Comparison of ENCODE assay signal across 8 cellular contexts in the genomic region with DNA sequence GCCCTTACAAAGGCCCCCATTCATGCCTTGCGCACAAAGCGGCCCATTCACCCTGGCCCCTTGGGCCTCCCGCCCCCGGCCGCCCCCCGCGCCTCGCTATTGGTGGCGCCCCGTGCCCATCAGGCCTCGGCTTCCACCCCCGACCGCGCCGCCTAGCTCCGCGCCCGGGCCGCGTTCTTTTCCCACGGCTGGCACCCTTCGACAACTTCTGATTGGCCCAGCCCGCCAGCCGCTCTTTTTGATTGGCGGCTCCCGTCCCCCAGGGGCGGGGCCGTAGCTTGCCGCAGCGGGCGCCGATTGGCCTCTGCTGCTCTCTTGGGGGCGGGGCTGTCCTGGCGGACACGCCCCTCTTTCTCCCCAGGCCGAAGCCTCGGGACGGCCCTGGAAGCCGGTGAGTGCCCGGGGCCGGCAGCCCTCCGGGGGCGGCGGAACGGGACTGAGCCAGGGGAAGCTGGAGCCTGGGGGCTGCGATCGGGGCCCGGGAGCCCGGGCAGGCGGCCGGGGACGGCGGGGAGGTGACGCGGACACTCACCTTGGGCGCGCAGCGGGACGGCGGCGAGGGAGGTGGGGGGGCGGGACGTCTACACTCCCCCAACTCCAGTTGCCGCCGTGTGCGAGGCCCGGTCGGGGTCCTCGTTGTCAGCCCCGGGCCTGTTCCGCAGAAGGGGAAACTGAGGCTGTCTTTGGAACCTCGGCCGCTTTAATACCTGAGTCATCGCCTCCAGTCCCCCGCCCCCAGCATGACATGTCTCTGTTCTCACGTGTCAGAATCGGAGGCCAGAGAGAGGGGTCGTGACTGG. TPM values are rescaled to one million over a fixed set of nuclear protein-coding genes. Genes with fewer than 3 reads are reported as not detected.
DNase-seq lines count a peak whose midpoint lies in the region; ATAC-seq and TF ChIP-seq lines count a peak whose summit lies in the region.

Gene MYH14, plus strand, starts transcription at position 342 of the 800 bp plus-strand sequence. CDS start 6,744 bp downstream, outside the sequence.

- peak; percentile 59 to 60 for ATAC-seq in stimulated activated naive B cell treated with anti-CD40 and anti-IgM and Interleukin-4, amounts not matched to agents 10 μg/mL and 1 μg/mL and 100 μg/mL, for 72 hours (replicated peaks)
- ATAC-seq in GM21737 (IDR thresholded peaks at IDR 0.05; ENCODE audit: unreplicated experiment) (no peak), HG03175 (IDR thresholded peaks at IDR 0.05; ENCODE audit: unreplicated experiment) (no peak)

- no peak for TF ChIP-seq RAD21 in liver (IDR thresholded peaks at IDR 0.05)

- in situ Hi-C loops in GM23248 (cut with MboI): no loop called here

- H3K36me3 ChIP-seq in GM23248 (ENCODE audit: low read depth): no peaks in the 10 kb centered on the region
- H3K36me3 ChIP-seq in liver (ENCODE audit: control insufficient read depth in 4 of 4, insufficient read depth in 3 of 4, low read depth in 1 of 4, low read length in 3 of 4): no peaks in the 10 kb centered on the region

- peak; percentile 63 for DNase-seq in GM23248
- peak; percentile 90 for DNase-seq in NCI-H2227 treated with DMSO at 0.1 percent for 48 hours (lab: John Stamatoyannopoulos, UW)
- peak; percentile 64 for DNase-seq in cortex of kidney (lab: John Stamatoyannopoulos, UW)
- DNase-seq in stimulated activated naive B cell treated with anti-CD40 and anti-IgM and Interleukin-4, amounts not matched to agents 10 μg/mL and 1 μg/mL and 100 μg/mL, for 72 hours: peak; percentile 17
- no peak for DNase-seq in amniotic stem cell (lab: John Stamatoyannopoulos, UW)

- no peaks in the 10 kb centered on the region for H3K79me2 ChIP-seq in GM23248 (ENCODE audit: insufficient read depth)

- peaks cover 32% of the 10 kb centered on the region for H3K27me3 ChIP-seq in GM23248 (replicated peaks; ENCODE audit: insufficient read depth)
- H3K27me3 ChIP-seq in liver (ENCODE audit: control insufficient read depth in 4 of 4, insufficient read depth in 4 of 4, low read length in 3 of 4): peaks cover 0 to 2% (median 0%) of the 10 kb centered on the region in 4 donors

- H3K4me3 ChIP-seq in GM23248 (no peak within 1 kb of the TSS), liver (ENCODE audit: low read depth in 1 of 3, low read length in 3 of 3) (peak within 1 kb of the TSS; percentile 57 to 86 (median 77))

- H3K4me3 Mint-ChIP-seq in stimulated activated naive B cell treated with anti-CD40 and anti-IgM and Interleukin-4, amounts not matched to agents 10 μg/mL and 1 μg/mL and 100 μg/mL, for 72 hours: no peak within 1 kb of the TSS

- H3K9ac ChIP-seq in GM23248 (no peak within 1 kb of the TSS), liver (ENCODE audit: low read depth in 1 of 2, low read length in 2 of 2) (peak within 1 kb of the TSS; percentile 20 to 32)

- H3K27ac Mint-ChIP-seq in stimulated activated naive B cell treated with anti-CD40 and anti-IgM and Interleukin-4, amounts not matched to agents 10 μg/mL and 1 μg/mL and 100 μg/mL, for 72 hours: no peak within 1 kb of the TSS

- no peaks in the 10 kb centered on the region for H3F3A ChIP-seq in GM23248 (ENCODE audit: insufficient read depth)

- no peak within 1 kb of the TSS for H3K27ac ChIP-seq in GM23248
- peak within 1 kb of the TSS; percentile 85 to 94 for H3K27ac ChIP-seq in liver (ENCODE audit: low read depth in 1 of 2, low read length in 2 of 2)

- H3K9me3 ChIP-seq in GM23248 (ENCODE audit: low read depth): no peaks in the 10 kb centered on the region
- no peaks in the 10 kb centered on the region for H3K9me3 ChIP-seq in liver (ENCODE audit: control insufficient read depth in 4 of 4, low read length in 3 of 4)

- no peaks in the 10 kb centered on the region for H4K20me1 ChIP-seq in GM23248 (ENCODE audit: insufficient read depth)

- TF ChIP-seq CTCF in liver (IDR thresholded peaks at IDR 0.05; ENCODE audit: low read depth, low read length, missing input control): no peak

- peaks cover 38 to 75% of the 10 kb centered on the region in 2 donors for H3K27me3 Mint-ChIP-seq in stimulated activated naive B cell treated with anti-CD40 and anti-IgM and Interleukin-4, amounts not matched to agents 10 μg/mL and 1 μg/mL and 100 μg/mL, for 72 hours

- H3K9me3 Mint-ChIP-seq in stimulated activated naive B cell treated with anti-CD40 and anti-IgM and Interleukin-4, amounts not matched to agents 10 μg/mL and 1 μg/mL and 100 μg/mL, for 72 hours: peaks cover 0 to 3% of the 10 kb centered on the region in 2 donors

- no peaks in the 10 kb centered on the region for H3K9me2 ChIP-seq in GM23248 (ENCODE audit: insufficient read depth)

- 6 to 9% methylated on average over 45 to 76 of the region's 78 CpGs for WGBS in GM23248 (ENCODE audit: low coverage in 1 of 2, low lambda C conversion rate in 2 of 2, missing lambda C conversion rate in 2 of 2), 2 experiments
- WGBS in liver: 4% methylated on average over 78 of the region's 78 CpGs

- no peak within 1 kb of the TSS for H3K4me2 ChIP-seq in GM23248 (ENCODE audit: unreplicated experiment)

- H3K4me1 Mint-ChIP-seq in stimulated activated naive B cell treated with anti-CD40 and anti-IgM and Interleukin-4, amounts not matched to agents 10 μg/mL and 1 μg/mL and 100 μg/mL, for 72 hours: peaks cover 0 to 6% of the 10 kb centered on the region in 2 donors

- H3K36me3 Mint-ChIP-seq in stimulated activated naive B cell treated with anti-CD40 and anti-IgM and Interleukin-4, amounts not matched to agents 10 μg/mL and 1 μg/mL and 100 μg/mL, for 72 hours: peaks cover 2 to 5% of the 10 kb centered on the region in 2 donors

- H3K4me1 ChIP-seq in GM23248 (ENCODE audit: insufficient read depth) (no peaks in the 10 kb centered on the region), liver (ENCODE audit: control insufficient read depth in 4 of 4, insufficient read depth in 4 of 4, low read length in 3 of 4) (peaks cover 9 to 30% (median 25%) of the 10 kb centered on the region in 4 donors)

- H2AFZ ChIP-seq in GM23248: no peak within 1 kb of the TSS

TF ChIP-seq in liver, 16 proteins besides CTCF, POLR2A, EP300 and RAD21:
- TF ChIP-seq JUND (IDR thresholded peaks at IDR 0.05) (no peak), SP1 (IDR thresholded peaks at IDR 0.05) (peak; percentile 88), FOXA1 (IDR thresholded peaks at IDR 0.05) (no peak), FOXA2 (IDR thresholded peaks at IDR 0.05) (no peak)
TF ChIP-seq in liver: peak in this region for 1.

RNA-seq across cellular contexts. Expression of gene MYH14, which starts in this region (rescaled TPM):
- not detected in 2 replicates for total RNA-seq in GM23248 (2014; rRNA removed; shearing (Covaris generic))
- polyA plus RNA-seq in GM23248 (2016; fragmentation: Nextera tagmentation; extraction: Ambion mirVana) (not detected in 2 replicates), liver (10 to 100 TPM; 23.4 to 37.5 TPM)
- total RNA-seq in liver: 10 to 100 TPM; 12.4 to 27.7 TPM

Comparison
In these comparisons a context has a peak if more than half of its experiments do, and no peak if none do; other contexts are left out.
1. RNA of gene MYH14 (total RNA-seq): 12.4 to 27.7 TPM in liver; not detected in GM23248; every median in the first group is over 10 times any median in the second.
2. RNA of gene MYH14 (polyA plus RNA-seq): 23.4 to 37.5 TPM in liver; not detected in GM23248; every median in the first group is over 10 times any median in the second.
3. Peak in DNase-seq in GM23248; RNA of the gene not detected or under 1 TPM.
4. ATAC-seq: peak in stimulated activated naive B cell treated with anti-CD40 and anti-IgM and Interleukin-4, amounts not matched to agents 10 μg/mL and 1 μg/mL and 100 μg/mL, for 72 hours (2 of 2); none in GM21737 (single experiment) and HG03175 (single experiment).